In genomic region chr7:138282997-138283396, GRCh38 we compare ENCODE assay signal across 22 cellular contexts.
DNase-seq lines count a peak whose midpoint lies in the region; ATAC-seq, FAIRE-seq and TF ChIP-seq lines count a peak whose summit lies in the region.
"Had no signal": no experiment of that assay in that cellular context is flagged by ENCODE, and none has a peak within 500 bp of the region (broad histone marks: within the 10 kb centered on the region; RNA-seq: fewer than 3 reads in every experiment).

No MANE protein-coding gene starts in this region.

- no peak overlapping the region for H4K91ac ChIP-seq in mesenchymal stem cell (ENCODE audit: low read length)

- H3K27ac ChIP-seq in astrocyte (ENCODE audit: low read depth, low read length) (peak overlapping the region; percentile 36), mesenchymal stem cell (ENCODE audit: low read length, poor library complexity, severe bottlenecking) (peak overlapping the region; percentile 45)
- H3K27ac ChIP-seq: BLaER1 had no signal

- 46% methylated on average over 1 of the region's 5 CpGs for WGBS in mesenchymal stem cell

- H2BK12ac ChIP-seq in mesenchymal stem cell (ENCODE audit: low read length in 2 of 2) = no peak overlapping the region

- H3K4me3 ChIP-seq in astrocyte (ENCODE audit: insufficient read depth, low read depth, low read length) = no peak overlapping the region
- H3K4me3 ChIP-seq in cardiac fibroblast (replicated peaks in 1 of 2; ENCODE audit: low read depth in 2 of 2, low read length in 2 of 2) = no peak overlapping the region
- no peak overlapping the region for H3K4me3 ChIP-seq in mesenchymal stem cell (ENCODE audit: insufficient read depth in 1 of 2, low read depth in 1 of 2, low read length in 2 of 2)
- H3K4me3 ChIP-seq: BLaER1 had no signal

- H3K9me3 Mint-ChIP-seq in astrocyte (ENCODE audit: unreplicated experiment) = no peaks in the 10 kb centered on the region
- H3K9me3 Mint-ChIP-seq: CD4-positive, alpha-beta T cell had no signal

- H3K27ac Mint-ChIP-seq in astrocyte (ENCODE audit: unreplicated experiment) = peak overlapping the region; percentile 86
- H3K27ac Mint-ChIP-seq: CD4-positive, alpha-beta T cell had no signal

- H2BK15ac ChIP-seq in mesenchymal stem cell (ENCODE audit: low read depth, poor library complexity, severe bottlenecking) = no peak overlapping the region

- no peaks in the 10 kb centered on the region for H3K27me3 Mint-ChIP-seq in astrocyte (ENCODE audit: low read depth, unreplicated experiment)

- no peak for TF ChIP-seq CTCF in astrocyte (IDR thresholded peaks at IDR 0.05; ENCODE audit: insufficient read depth, low read depth, low read length)
- no peak for TF ChIP-seq CTCF in cardiac fibroblast (IDR thresholded peaks at IDR 0.05; ENCODE audit: low read depth, low read length)

- no peak overlapping the region for H3K14ac ChIP-seq in mesenchymal stem cell (ENCODE audit: low read length in 2 of 2)

- H2AK5ac ChIP-seq in mesenchymal stem cell (ENCODE audit: low read length, severe bottlenecking) = no peak overlapping the region

- no peak overlapping the region for H3K4me3 Mint-ChIP-seq in astrocyte (ENCODE audit: unreplicated experiment)
- H3K4me3 Mint-ChIP-seq: CD4-positive, alpha-beta T cell had no signal

- no peak overlapping the region for H3K18ac ChIP-seq in mesenchymal stem cell (ENCODE audit: low read depth in 1 of 2, low read length in 2 of 2)

- no peaks in the 10 kb centered on the region for H4K20me1 ChIP-seq in astrocyte (ENCODE audit: insufficient read depth, low read length)
- H4K20me1 ChIP-seq: BLaER1 had no signal

- H3K9ac ChIP-seq in astrocyte (ENCODE audit: low read length) = no peak overlapping the region
- no peak overlapping the region for H3K9ac ChIP-seq in mesenchymal stem cell (ENCODE audit: low read length)
- H3K9ac ChIP-seq: BLaER1 had no signal

- FAIRE-seq in astrocyte (lab: Jason Lieb, UNC) = no peak
- FAIRE-seq: GM12891 had no signal

- no peaks in the 10 kb centered on the region for H3K79me2 ChIP-seq in astrocyte (ENCODE audit: insufficient read depth, low read length)

- H2BK5ac ChIP-seq in mesenchymal stem cell (ENCODE audit: low read depth, low read length, poor library complexity, severe bottlenecking) = no peak overlapping the region

- no peak overlapping the region for H3K4me2 ChIP-seq in astrocyte (ENCODE audit: low read length)
- H3K4me2 ChIP-seq in mesenchymal stem cell (ENCODE audit: low read length, poor library complexity, severe bottlenecking) = no peak overlapping the region
- H3K4me2 ChIP-seq: BLaER1 had no signal

- H3K4ac ChIP-seq in mesenchymal stem cell (ENCODE audit: low read depth in 1 of 2, low read length in 2 of 2) = no peak overlapping the region

- H2BK120ac ChIP-seq in mesenchymal stem cell (ENCODE audit: low read depth, low read length) = no peak overlapping the region

- ATAC-seq in GM21576 (IDR thresholded peaks at IDR 0.05; ENCODE audit: unreplicated experiment) = no peak
- ATAC-seq: HCT116, Right ventricle myocardium inferior had no signal

- no peaks in the 10 kb centered on the region for H3K27me3 ChIP-seq in astrocyte (ENCODE audit: insufficient read depth, low read length)
- no peaks in the 10 kb centered on the region for H3K27me3 ChIP-seq in mesenchymal stem cell (ENCODE audit: control insufficient read depth in 1 of 2, insufficient read depth in 1 of 2, low read length in 2 of 2)
- H3K27me3 ChIP-seq: BLaER1 had no signal

- H3K4me1 Mint-ChIP-seq in astrocyte (ENCODE audit: low read depth, unreplicated experiment) = peaks cover 10% of the 10 kb centered on the region

- H3K36me3 Mint-ChIP-seq in astrocyte (ENCODE audit: low read depth, unreplicated experiment) = no peaks in the 10 kb centered on the region

- H3K23ac ChIP-seq in mesenchymal stem cell (ENCODE audit: low read length in 2 of 2) = no peak overlapping the region

- H2AFZ ChIP-seq in astrocyte (ENCODE audit: low read depth, low read length) = no peak overlapping the region
- H2AFZ ChIP-seq in mesenchymal stem cell (ENCODE audit: low read depth, low read length) = no peak overlapping the region

- no peaks in the 10 kb centered on the region for H3K79me1 ChIP-seq in mesenchymal stem cell (replicated peaks; ENCODE audit: low read length, poor library complexity, severe bottlenecking)

- no peaks in the 10 kb centered on the region for H3K4me1 ChIP-seq in astrocyte (ENCODE audit: insufficient read depth, low read length)
- H3K4me1 ChIP-seq in mesenchymal stem cell (ENCODE audit: control insufficient read depth, insufficient read depth, low read depth, low read length) = peaks cover 2% of the 10 kb centered on the region
- H3K4me1 ChIP-seq: BLaER1, Caco-2 had no signal

- no peak overlapping the region for H4K8ac ChIP-seq in mesenchymal stem cell (ENCODE audit: low read length)

- no peaks in the 10 kb centered on the region for H3K36me3 ChIP-seq in astrocyte (ENCODE audit: insufficient read depth, low read length)
- no peaks in the 10 kb centered on the region for H3K36me3 ChIP-seq in mesenchymal stem cell (ENCODE audit: control insufficient read depth in 1 of 2, insufficient read depth in 2 of 2, low read depth in 1 of 2, low read length in 2 of 2)
- H3K36me3 ChIP-seq: BLaER1 had no signal

- no peak for DNase-seq in astrocyte (ENCODE audit: low read depth)
- peak; percentile 14 to 33 for DNase-seq in cardiac fibroblast (ENCODE audit: low read depth in 2 of 2)
- no peak for DNase-seq in mesenchymal stem cell
- no peak for DNase-seq in DMS153 (lab: John Stamatoyannopoulos, UW)
- no peak for DNase-seq in activated gamma-delta T cell (lab: John Stamatoyannopoulos, UW)
- DNase-seq in COR-L47 (lab: John Stamatoyannopoulos, UW) = no peak
- DNase-seq: ACHN; Caco-2; CD4-positive, alpha-beta T cell; GOT3; Kasumi-1; MM.1S; NCI-H1048; NCI-H1417 treated with DMSO at 0.1 percent for 48 hours; NCI-H187; NCI-H446; NCI-H526 had no signal

- no peaks in the 10 kb centered on the region for H3K9me3 ChIP-seq in astrocyte (ENCODE audit: insufficient read depth, low read depth, low read length)
- H3K9me3 ChIP-seq in mesenchymal stem cell (ENCODE audit: control insufficient read depth, low read length) = peaks cover 9% of the 10 kb centered on the region
- H3K9me3 ChIP-seq: BLaER1 had no signal

Comparison
In these comparisons a context has a peak if more than half of its experiments do, and no peak if none do; other contexts are left out.
1. DNase-seq: peak in cardiac fibroblast (2 of 2); none in astrocyte (single experiment), mesenchymal stem cell (single experiment), DMS153 (single experiment), activated gamma-delta T cell (single experiment) and COR-L47 (single experiment).